Comparison of ENCODE assay signal across 11 cellular contexts in the genomic region with DNA sequence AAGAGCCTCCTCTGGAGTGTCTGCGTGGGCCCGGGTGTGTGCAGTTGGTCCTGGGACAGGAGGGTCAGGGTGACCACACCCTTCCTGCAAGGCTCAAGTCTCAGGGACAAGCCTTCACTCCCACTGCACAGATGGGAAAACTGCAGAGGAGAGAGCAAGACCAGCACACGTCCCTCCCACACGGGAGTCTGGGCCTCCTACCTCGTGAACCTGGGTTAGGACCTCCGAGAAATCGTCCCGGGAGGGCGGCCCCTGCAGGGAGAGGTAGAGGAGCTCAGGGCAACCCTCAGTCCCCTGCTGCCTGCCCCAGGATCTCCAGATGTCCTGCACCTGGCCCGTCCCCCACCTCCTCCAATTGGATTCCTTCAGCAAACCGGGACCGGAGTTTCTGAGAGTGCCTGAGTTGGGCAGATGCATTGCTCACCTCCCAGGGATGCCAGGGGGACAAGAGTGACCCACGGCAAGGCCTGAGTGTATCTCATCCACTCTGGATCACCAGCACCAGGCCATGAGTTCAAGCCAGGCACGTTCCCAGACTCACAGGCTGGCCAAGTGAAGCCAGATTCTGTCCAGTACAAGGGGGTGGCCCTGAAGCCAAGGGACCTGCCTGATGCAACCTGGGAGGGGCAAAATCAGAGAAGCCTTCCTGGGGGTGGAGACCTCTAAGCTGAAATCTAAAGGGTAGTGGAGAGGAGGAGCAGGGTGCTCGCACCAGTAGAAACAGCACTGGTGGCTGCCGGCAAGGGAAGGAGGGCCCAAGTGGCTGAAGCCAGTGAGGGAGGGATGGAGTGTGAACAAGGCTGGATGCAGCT. TPM values are rescaled to one million over a fixed set of nuclear protein-coding genes. Genes with fewer than 3 reads are reported as not detected.
A peak's percentile ranks its signal among the peaks of the same experiment; 100 is the strongest.
DNase-seq lines count a peak whose midpoint lies in the region; ATAC-seq and TF ChIP-seq lines count a peak whose summit lies in the region.
"Had no signal": no experiment of that assay in that cellular context is flagged by ENCODE, and none has a peak within 500 bp of the region (broad histone marks: within the 10 kb centered on the region; RNA-seq: fewer than 3 reads in every experiment).

No MANE protein-coding gene starts in this region.

- peak overlapping the region; percentile 55; the same call in 1 of the 2 replicates for H3K4me2 ChIP-seq in OCI-LY1 (ENCODE audit: low read length)
- H3K4me2 ChIP-seq in neuronal stem cell (ENCODE audit: insufficient read depth, low read length, poor library complexity, severe bottlenecking): no peak overlapping the region

- no peaks in the 10 kb centered on the region for H3K36me3 ChIP-seq in OCI-LY1 (ENCODE audit: insufficient read depth, low read length)
- H3K36me3 ChIP-seq in endodermal cell (ENCODE audit: control insufficient read depth, insufficient read depth, low read length): no peaks in the 10 kb centered on the region
- no peaks in the 10 kb centered on the region for H3K36me3 ChIP-seq in neuronal stem cell (replicated peaks in 1 of 2; ENCODE audit: control insufficient read depth in 2 of 2, insufficient read depth in 2 of 2, low read length in 2 of 2)

- H3K79me1 ChIP-seq in neuronal stem cell (ENCODE audit: low read depth, low read length): no peaks in the 10 kb centered on the region

- H3K27ac ChIP-seq in OCI-LY1 (ENCODE audit: low read depth, low read length, poor library complexity, severe bottlenecking) (no peak overlapping the region), endodermal cell (ENCODE audit: low read depth, low read length) (no peak overlapping the region), neuronal stem cell (replicated peaks; ENCODE audit: low read length) (no peak overlapping the region)

- no peak overlapping the region for H2BK120ac ChIP-seq in neuronal stem cell (ENCODE audit: low read depth, low read length)

- no peak overlapping the region for H3K14ac ChIP-seq in neuronal stem cell (ENCODE audit: low read length)

- 44 to 50% methylated on average over 13 to 16 of the region's 16 CpGs for WGBS in endodermal cell (ENCODE audit: insufficient coverage in 1 of 2, insufficient read length in 1 of 2), 2 experiments
- no CpG with 5 or more reads among the region's 16 CpGs for WGBS in neuronal stem cell (ENCODE audit: extremely low coverage in 2 of 2, insufficient read length in 2 of 2, insufficient replicate concordance in 1 of 2), 2 donors

- no peaks in the 10 kb centered on the region for H3K9me2 ChIP-seq in OCI-LY1 (ENCODE audit: low read depth, low read length)

- H3K27me3 Mint-ChIP-seq in T-helper 1 cell treated with Interleukin-12 subunit alpha and Interleukin-12 subunit beta and Interleukin-4 antibody, amounts not matched to agents 30 μg/mL and 1 μg/mL, for 36 hours (ENCODE audit: low read depth): peaks cover 29% of the 10 kb centered on the region
- peaks cover 46% of the 10 kb centered on the region for H3K27me3 Mint-ChIP-seq in endodermal cell (ENCODE audit: insufficient read depth)

- no peaks in the 10 kb centered on the region for H4K20me1 ChIP-seq in OCI-LY1 (ENCODE audit: insufficient read depth, low read length)

- H3K18ac ChIP-seq in neuronal stem cell (ENCODE audit: low read length): peak overlapping the region; percentile 5

- no peak overlapping the region for H3K9ac ChIP-seq in OCI-LY1 (ENCODE audit: low read length)
- H3K9ac ChIP-seq in endodermal cell (ENCODE audit: extremely low read depth, low read length, poor library complexity, severe bottlenecking): no peak overlapping the region
- no peak overlapping the region for H3K9ac ChIP-seq in neuronal stem cell (ENCODE audit: low read depth, low read length, poor library complexity)

- no peaks in the 10 kb centered on the region for H3K79me2 ChIP-seq in OCI-LY1 (ENCODE audit: insufficient read depth, low read length)

- no peak for TF ChIP-seq CTCF in OCI-LY1 (IDR thresholded peaks at IDR 0.05; ENCODE audit: low read length)
- TF ChIP-seq CTCF in endodermal cell (conservative IDR thresholded peaks at IDR 0.05): no peak

- peaks cover 4% of the 10 kb centered on the region for H3K36me3 Mint-ChIP-seq in T-helper 1 cell treated with Interleukin-12 subunit alpha and Interleukin-12 subunit beta and Interleukin-4 antibody, amounts not matched to agents 30 μg/mL and 1 μg/mL, for 36 hours (ENCODE audit: low read depth)
- H3K36me3 Mint-ChIP-seq in endodermal cell (ENCODE audit: low read depth): no peaks in the 10 kb centered on the region

- no peak overlapping the region for H2BK12ac ChIP-seq in neuronal stem cell (ENCODE audit: low read length)

- no peak overlapping the region for H2BK5ac ChIP-seq in neuronal stem cell (ENCODE audit: low read length)

- H3K4me1 Mint-ChIP-seq in T-helper 1 cell treated with Interleukin-12 subunit alpha and Interleukin-12 subunit beta and Interleukin-4 antibody, amounts not matched to agents 30 μg/mL and 1 μg/mL, for 36 hours (ENCODE audit: low read depth): peaks cover 18% of the 10 kb centered on the region
- peaks cover 12% of the 10 kb centered on the region for H3K4me1 Mint-ChIP-seq in endodermal cell

- DNase-seq in T-helper 1 cell: no peak
- DNase-seq in endodermal cell: peak; percentile 65
- no peak for DNase-seq in neuronal stem cell (ENCODE audit: low spot score)
- DNase-seq in stimulated activated CD4-positive, alpha-beta T cell treated with anti-CD3 and anti-CD28 coated beads, Interleukin-12 subunit alpha, Interleukin-12 subunit beta, amount 100 ng/mL, for 4 hours: no peak
- DNase-seq in mesenteric fat pad (ENCODE audit: low spot score): no peak
- DNase-seq: central memory CD4-positive, alpha-beta T cell; foreskin melanocyte; NCI-H2227 treated with DMSO at 0.1 percent for 48 hours had no signal

- no peak overlapping the region for H3K4ac ChIP-seq in neuronal stem cell (ENCODE audit: low read length)

- H4K8ac ChIP-seq in neuronal stem cell (ENCODE audit: low read depth, low read length): no peak overlapping the region

- no peaks in the 10 kb centered on the region for H3K9me3 Mint-ChIP-seq in T-helper 1 cell treated with Interleukin-12 subunit alpha and Interleukin-12 subunit beta and Interleukin-4 antibody, amounts not matched to agents 30 μg/mL and 1 μg/mL, for 36 hours
- H3K9me3 Mint-ChIP-seq in endodermal cell: no peaks in the 10 kb centered on the region

- no peak overlapping the region for H3K27ac Mint-ChIP-seq in T-helper 1 cell treated with Interleukin-12 subunit alpha and Interleukin-12 subunit beta and Interleukin-4 antibody, amounts not matched to agents 30 μg/mL and 1 μg/mL, for 36 hours
- H3K27ac Mint-ChIP-seq in endodermal cell: no peak overlapping the region

- ATAC-seq in GM19023 (IDR thresholded peaks at IDR 0.05; ENCODE audit: unreplicated experiment): no peak

- peak overlapping the region; percentile 40 for H2BK15ac ChIP-seq in neuronal stem cell (ENCODE audit: low read length)

- H3K4me3 Mint-ChIP-seq in T-helper 1 cell treated with Interleukin-12 subunit alpha and Interleukin-12 subunit beta and Interleukin-4 antibody, amounts not matched to agents 30 μg/mL and 1 μg/mL, for 36 hours: peak overlapping the region; percentile 42
- H3K4me3 Mint-ChIP-seq in endodermal cell: no peak overlapping the region

- H2AFZ ChIP-seq in OCI-LY1 (ENCODE audit: low read length): no peak overlapping the region
- no peak overlapping the region for H2AFZ ChIP-seq in neuronal stem cell (ENCODE audit: low read length)

- peak overlapping the region; percentile 81 for H3K23ac ChIP-seq in neuronal stem cell (ENCODE audit: low read depth, low read length, poor library complexity)

- H3K9me3 ChIP-seq in OCI-LY1 (ENCODE audit: low read length) (no peaks in the 10 kb centered on the region), endodermal cell (ENCODE audit: control insufficient read depth, low read length) (no peaks in the 10 kb centered on the region), neuronal stem cell (replicated peaks in 1 of 2; ENCODE audit: control insufficient read depth in 2 of 2, insufficient read depth in 1 of 2, low read depth in 1 of 2, low read length in 2 of 2) (no peaks in the 10 kb centered on the region)

- no peak overlapping the region for H3K4me3 ChIP-seq in OCI-LY1 (ENCODE audit: low read depth, low read length, poor library complexity, severe bottlenecking)
- H3K4me3 ChIP-seq in endodermal cell (ENCODE audit: low read length): no peak overlapping the region
- H3K4me3 ChIP-seq in neuronal stem cell (ENCODE audit: low read length in 2 of 2): no peak overlapping the region

- no peaks in the 10 kb centered on the region for H3F3A ChIP-seq in OCI-LY1 (ENCODE audit: insufficient read depth, low read length)

- H4K91ac ChIP-seq in neuronal stem cell (ENCODE audit: low read depth, low read length, poor library complexity): no peak overlapping the region

- H2AK5ac ChIP-seq in neuronal stem cell (ENCODE audit: low read depth, low read length): peak overlapping the region; percentile 89

- H3K4me1 ChIP-seq in OCI-LY1 (ENCODE audit: insufficient read depth, low read length, severe bottlenecking): peaks cover 37% of the 10 kb centered on the region
- no peaks in the 10 kb centered on the region for H3K4me1 ChIP-seq in endodermal cell (ENCODE audit: control insufficient read depth, insufficient read depth, low read length)
- H3K4me1 ChIP-seq in neuronal stem cell (ENCODE audit: control insufficient read depth in 2 of 2, insufficient read depth in 1 of 2, low read depth in 1 of 2, low read length in 2 of 2): peaks cover 15 to 22% of the 10 kb centered on the region in 2 donors

- H3K27me3 ChIP-seq in OCI-LY1 (ENCODE audit: insufficient read depth, low read length) (peaks cover 9% of the 10 kb centered on the region), endodermal cell (ENCODE audit: control insufficient read depth, insufficient read depth, low read length, poor library complexity, severe bottlenecking) (peaks cover 51% of the 10 kb centered on the region), neuronal stem cell (ENCODE audit: control insufficient read depth in 3 of 3, insufficient read depth in 3 of 3, low read depth in 1 of 3, low read length in 3 of 3) (peaks cover 2 to 59% (median 38%) of the 10 kb centered on the region in 3 experiments)

RNA-seq across cellular contexts. Expression of a gene that starts 2.1 kb away (rescaled TPM):
- total RNA-seq in endodermal cell (1 to 10 TPM; 6.6 to 9.3 TPM), mesenteric fat pad (2.2 TPM)
- polyA plus RNA-seq in endodermal cell (2013, experiment 1 of 2): 3.7 TPM
- polyA plus RNA-seq in endodermal cell (2013, experiment 2 of 2): 3.3 TPM
- 2.4 TPM for polyA plus RNA-seq in neuronal stem cell (2013, experiment 1 of 2)
- 2.5 TPM for polyA plus RNA-seq in neuronal stem cell (2013, experiment 2 of 2)

RNA-seq across cellular contexts. Expression of a gene that starts 9.2 kb away (rescaled TPM):
- total RNA-seq in endodermal cell: 10 to 100 TPM; 45.7 TPM
- 39.5 TPM for polyA plus RNA-seq in endodermal cell (2013, experiment 1 of 2)
- polyA plus RNA-seq in endodermal cell (2013, experiment 2 of 2): 35.1 TPM
- polyA plus RNA-seq in neuronal stem cell (2013, experiment 1 of 2): 27.5 TPM
- 25.3 TPM for polyA plus RNA-seq in neuronal stem cell (2013, experiment 2 of 2)
- 20.9 TPM for total RNA-seq in mesenteric fat pad

RNA-seq across cellular contexts. Expression of a gene that starts 11.6 kb away (rescaled TPM):
- 10 to 100 TPM in 1 of 2 donors, 1 to 10 TPM in 1; 8.3 to 12.7 TPM for total RNA-seq in endodermal cell
- polyA plus RNA-seq in endodermal cell (2013, experiment 1 of 2): 14.6 TPM
- 15.4 TPM for polyA plus RNA-seq in endodermal cell (2013, experiment 2 of 2)
- polyA plus RNA-seq in neuronal stem cell (2013, experiment 1 of 2): 11.3 TPM
- 12.7 TPM for polyA plus RNA-seq in neuronal stem cell (2013, experiment 2 of 2)
- total RNA-seq in mesenteric fat pad: 40.0 TPM

RNA-seq across cellular contexts. Expression of a gene that starts 29.0 kb away (rescaled TPM):
- total RNA-seq in endodermal cell (10 to 100 TPM; 42.3 to 44.2 TPM), mesenteric fat pad (109 TPM)
- polyA plus RNA-seq in endodermal cell (2013, experiment 1 of 2): 25.4 TPM
- polyA plus RNA-seq in endodermal cell (2013, experiment 2 of 2): 26.0 TPM
- 31.0 TPM for polyA plus RNA-seq in neuronal stem cell (2013, experiment 1 of 2)
- polyA plus RNA-seq in neuronal stem cell (2013, experiment 2 of 2): 30.5 TPM

RNA-seq across cellular contexts. Expression of a gene that starts 51.0 kb away (rescaled TPM):
- total RNA-seq in endodermal cell (10 to 100 TPM; 19.0 to 22.8 TPM), mesenteric fat pad (68.3 TPM)
- 58.2 TPM for polyA plus RNA-seq in endodermal cell (2013, experiment 1 of 2)
- polyA plus RNA-seq in endodermal cell (2013, experiment 2 of 2): 50.8 TPM
- 36.1 TPM for polyA plus RNA-seq in neuronal stem cell (2013, experiment 1 of 2)
- polyA plus RNA-seq in neuronal stem cell (2013, experiment 2 of 2): 36.6 TPM
